In genomic region chr3:131216801-131217200, GRCh38 we compare ENCODE assay signal across 11 cellular contexts.
DNase-seq lines count a peak whose midpoint lies in the region; ATAC-seq and TF ChIP-seq lines count a peak whose summit lies in the region.
"Had no signal": no experiment of that assay in that cellular context is flagged by ENCODE, and none has a peak within 500 bp of the region (broad histone marks: within the 10 kb centered on the region; RNA-seq: fewer than 3 reads in every experiment).

No MANE protein-coding gene starts in this region.

- TF ChIP-seq CTCF in fibroblast of pulmonary artery (IDR thresholded peaks at IDR 0.05; ENCODE audit: low read length, missing control alignments), result no peak

- ATAC-seq in GM19023 (IDR thresholded peaks at IDR 0.05; ENCODE audit: unreplicated experiment), result no peak

- H3K4me3 ChIP-seq in fibroblast of pulmonary artery (replicated peaks; ENCODE audit: low read depth, low read length), result peak overlapping the region; percentile 24
- H3K4me3 ChIP-seq: Peyer's patch had no signal

- DNase-seq in HCEC 1CT, result peak; percentile 68
- peak; percentile 91 for DNase-seq in RPMI7951 (ENCODE audit: low read depth)
- peak; percentile 84 for DNase-seq in fibroblast of pulmonary artery (ENCODE audit: low read depth)
- DNase-seq in pulmonary artery endothelial cell (ENCODE audit: low read depth, low spot score), result peak; percentile 4
- DNase-seq in cortex of kidney (lab: John Stamatoyannopoulos, UW), result no peak
- DNase-seq in activated gamma-delta T cell treated with Interleukin-2 at 50 U/mL for 16 hours, result no peak
- DNase-seq in NCI-H510A treated with DMSO at 0.1 percent for 48 hours (lab: John Stamatoyannopoulos, UW), result no peak
- DNase-seq: immature natural killer cell; stimulated activated CD4-positive, alpha-beta T cell treated with anti-CD3 and anti-CD28 coated beads, Interleukin-4, amount 100 ng/mL, for 1 hour had no signal

Comparison
In these comparisons a context has a peak if more than half of its experiments do, and no peak if none do; other contexts are left out.
1. DNase-seq: peak in HCEC 1CT (single experiment), RPMI7951 (single experiment), fibroblast of pulmonary artery (single experiment) and pulmonary artery endothelial cell (single experiment); none in cortex of kidney (single experiment), activated gamma-delta T cell treated with Interleukin-2 at 50 U/mL for 16 hours (single experiment) and NCI-H510A treated with DMSO at 0.1 percent for 48 hours (single experiment).